In genomic region chr4:169565606-169566351, GRCh38 we compare ENCODE assay signal across 2 cellular contexts.
TF ChIP-seq lines count a peak whose summit lies in the region.

No MANE protein-coding gene starts in this region.

TF ChIP-seq in HCT116, 20 proteins besides CTCF, POLR2A, EP300 and RAD21:
- TF ChIP-seq REST (IDR thresholded peaks at IDR 0.05; ENCODE audit: low read depth) (no peak), YY1 (IDR thresholded peaks at IDR 0.05; ENCODE audit: extremely low read depth, insufficient replicate concordance, low read depth, low read length) (no peak), ZFX (IDR thresholded peaks at IDR 0.05) (no peak), POLR2AphosphoS5 (IDR thresholded peaks at IDR 0.05; ENCODE audit: low read depth, low read length) (no peak), SP1 (IDR thresholded peaks at IDR 0.05; ENCODE audit: low read depth) (no peak), MAX (IDR thresholded peaks at IDR 0.05) (no peak), CBX3 (IDR thresholded peaks at IDR 0.05; ENCODE audit: low read depth) (no peak), SIN3A (IDR thresholded peaks at IDR 0.05; ENCODE audit: low read depth) (no peak), TCF7L2 (IDR thresholded peaks at IDR 0.05; ENCODE audit: borderline replicate concordance, extremely low read depth, insufficient read depth, insufficient read length) (no peak), EZH2phosphoT487 (IDR thresholded peaks at IDR 0.05; ENCODE audit: borderline replicate concordance) (no peak), ZBTB33 (IDR thresholded peaks at IDR 0.05; ENCODE audit: extremely low read depth, insufficient replicate concordance, low read length) (no peak), ATF3 (IDR thresholded peaks at IDR 0.05) (no peak), SRF (IDR thresholded peaks at IDR 0.05; ENCODE audit: low read depth) (no peak), ELF1 (IDR thresholded peaks at IDR 0.05; ENCODE audit: borderline replicate concordance, low read depth) (no peak), JUND (IDR thresholded peaks at IDR 0.05) (no peak), FOSL1 (IDR thresholded peaks at IDR 0.05; ENCODE audit: low read depth) (no peak)

TF ChIP-seq in K562, 482 proteins besides CTCF, POLR2A, EP300 and RAD21:
- peak; percentile 55 for TF ChIP-seq CEBPB (tag; IDR thresholded peaks at IDR 0.05)
- TF ChIP-seq HLTF (IDR thresholded peaks at IDR 0.05), result no peak
- TF ChIP-seq CEBPG (CRISPR knock-in tag; IDR thresholded peaks at IDR 0.05), result no peak
- TF ChIP-seq CEBPG (tag; conservative IDR thresholded peaks at IDR 0.05 in 1 of 2, IDR thresholded peaks at IDR 0.05 in 1 of 2), result peak in 1 of 2 experiments; percentile 69; a peak in 2 of 4 replicates
